ENCODE assay signal across 30 cellular contexts in genomic region chr16:28514246-28514645, GRCh38. TPM values are rescaled to one million over a fixed set of nuclear protein-coding genes. Genes with fewer than 3 reads are reported as not detected.
"Had no signal": no experiment of that assay in that cellular context is flagged by ENCODE, and none has a peak within 500 bp of the region (broad histone marks: within the 10 kb centered on the region; RNA-seq: fewer than 3 reads in every experiment).

No MANE protein-coding gene starts in this region.

- ATAC-seq: activated CD8-positive, alpha-beta T cell treated with anti-CD3 and anti-CD28 coated beads, Interleukin-2, amount 10 ng/mL, durations not matched to agents 7 days and 5 days; activated naive CD4-positive, alpha-beta T cell treated with anti-CD3 and anti-CD28 coated beads, Interleukin-2, amount 50 U/mL, for 72 hours; activated naive CD8-positive, alpha-beta T cell treated with anti-CD3 and anti-CD28 coated beads, Interleukin-2, amount 50 U/mL, for 24 hours; SK-N-SH treated with all-trans-retinoic acid at 6 μM for 48 hours; WTC11 had no signal

- H3K27me3 ChIP-seq: ascending aorta, SJSA1 had no signal

- H3K4me3 ChIP-seq: ascending aorta, SJSA1 had no signal

- H3K4me1 ChIP-seq: ascending aorta, SJSA1 had no signal

- DNase-seq: activated CD4-positive, alpha-beta T cell treated with anti-CD3 and anti-CD28 coated beads for 48 hours; activated CD4-positive, alpha-beta T cell treated with anti-CD3 and anti-CD28 coated beads, Interleukin-2, amount 50 U/mL, for 4 hours; activated CD4-positive, CD25-positive, alpha-beta regulatory T cell treated with anti-CD3 and anti-CD28 coated beads, Interleukin-2, amount 50 U/mL, for 72 hours; activated CD8-positive, alpha-beta memory T cell treated with anti-CD3 and anti-CD28 coated beads, Interleukin-2, amount 50 U/mL, for 48 hours; activated CD8-positive, alpha-beta T cell treated with anti-CD3 and anti-CD28 coated beads, Interleukin-2, amount 10 ng/mL, durations not matched to agents 7 days and 5 days; activated effector memory CD4-positive, alpha-beta T cell treated with Interleukin-2 at 50 U/mL for 16 hours; activated naive CD4-positive, alpha-beta T cell; activated naive CD8-positive, alpha-beta T cell treated with anti-CD3 and anti-CD28 coated beads, Interleukin-2, amount 50 U/mL, for 24 hours; activated T-cell treated with anti-CD3 and anti-CD28 coated beads, Interleukin-2, amount 50 U/mL, for 1 hour; amniotic stem cell; Kasumi-1; NCI-H1048; NCI-H146; NCI-H187 treated with DMSO at 0.1 percent for 48 hours; NCI-H2171 treated with DMSO at 0.1 percent for 48 hours; NCI-H226; NCI-H510A; NCI-H526 treated with DMSO at 0.1 percent for 48 hours; SHP77; SW 1271 had no signal

- FAIRE-seq: RCC 7860 had no signal

- H3K36me3 ChIP-seq: ascending aorta, SJSA1 had no signal

- H3K27ac ChIP-seq: ascending aorta, SJSA1 had no signal

- H3K4me1 Mint-ChIP-seq: activated naive CD8-positive, alpha-beta T cell treated with anti-CD3 and anti-CD28 coated beads, Interleukin-2, amount 50 U/mL, for 24 hours; brain; central memory CD8-positive, alpha-beta T cell had no signal

- H3K36me3 Mint-ChIP-seq: activated naive CD4-positive, alpha-beta T cell treated with anti-CD3 and anti-CD28 coated beads, Interleukin-2, amount 50 U/mL, for 72 hours; brain; WTC11 had no signal

- H3K27ac Mint-ChIP-seq: activated naive CD4-positive, alpha-beta T cell treated with anti-CD3 and anti-CD28 coated beads, Interleukin-2, amount 50 U/mL, for 72 hours; activated naive CD8-positive, alpha-beta T cell treated with anti-CD3 and anti-CD28 coated beads, Interleukin-2, amount 50 U/mL, for 24 hours; brain; WTC11 had no signal

- H3K4me3 Mint-ChIP-seq: activated CD8-positive, alpha-beta T cell treated with anti-CD3 and anti-CD28 coated beads, Interleukin-2, amount 10 ng/mL, durations not matched to agents 7 days and 5 days; activated naive CD8-positive, alpha-beta T cell treated with anti-CD3 and anti-CD28 coated beads, Interleukin-2, amount 50 U/mL, for 24 hours; brain; central memory CD8-positive, alpha-beta T cell; WTC11 had no signal

- H3K9me3 ChIP-seq: ascending aorta, SJSA1 had no signal

- H3K27me3 Mint-ChIP-seq: activated naive CD8-positive, alpha-beta T cell treated with anti-CD3 and anti-CD28 coated beads, Interleukin-2, amount 50 U/mL, for 24 hours; central memory CD8-positive, alpha-beta T cell had no signal

RNA-seq across cellular contexts. Expression of gene IL27, which starts 7.6 kb away (rescaled TPM):
- total RNA-seq: activated CD8-positive, alpha-beta T cell treated with anti-CD3 and anti-CD28 coated beads, Interleukin-2, amount 10 ng/mL, durations not matched to agents 7 days and 5 days; activated naive CD4-positive, alpha-beta T cell treated with anti-CD3 and anti-CD28 coated beads, Interleukin-2, amount 50 U/mL, for 72 hours; ascending aorta; M059J; SJSA1; T-helper 1 cell treated with Interleukin-12 subunit alpha and Interleukin-12 subunit beta and Interleukin-4 antibody, amounts not matched to agents 30 ng/mL and 1 ng/mL, for 36 hours; WTC11 had no signal

RNA-seq across cellular contexts. Expression of gene APOBR, which starts 19.8 kb away (rescaled TPM):
- total RNA-seq: M059J, SJSA1, WTC11 had no signal

RNA-seq across cellular contexts. Expression of gene NUPR1, which starts 24.5 kb away (rescaled TPM):
- total RNA-seq: activated CD8-positive, alpha-beta T cell treated with anti-CD3 and anti-CD28 coated beads, Interleukin-2, amount 10 ng/mL, durations not matched to agents 7 days and 5 days; activated naive CD4-positive, alpha-beta T cell treated with anti-CD3 and anti-CD28 coated beads, Interleukin-2, amount 50 U/mL, for 72 hours; T-helper 1 cell treated with Interleukin-12 subunit alpha and Interleukin-12 subunit beta and Interleukin-4 antibody, amounts not matched to agents 30 ng/mL and 1 ng/mL, for 36 hours had no signal
